Comparison of ENCODE assay signal across 8 cellular contexts in genomic region chr11:62552931-62553838, GRCh38. TPM values are rescaled to one million over a fixed set of nuclear protein-coding genes. Genes with fewer than 3 reads are reported as not detected.
DNase-seq lines count a peak whose midpoint lies in the region; ATAC-seq and TF ChIP-seq lines count a peak whose summit lies in the region.

No MANE protein-coding gene starts in this region.

- H3K4me1 Mint-ChIP-seq in dendritic cell treated with granulocyte-macrophage colony-stimulating factor and Interleukin-4, amounts not matched to agents 40 ng/mL and 50 ng/mL, for 4 days (ENCODE audit: low read depth), result peaks cover 96% of the 10 kb centered on the region

- no peaks in the 10 kb centered on the region for H3K9me3 Mint-ChIP-seq in dendritic cell treated with granulocyte-macrophage colony-stimulating factor and Interleukin-4, amounts not matched to agents 40 ng/mL and 50 ng/mL, for 4 days

- peaks cover 13% of the 10 kb centered on the region for H3K36me3 Mint-ChIP-seq in dendritic cell treated with granulocyte-macrophage colony-stimulating factor and Interleukin-4, amounts not matched to agents 40 ng/mL and 50 ng/mL, for 4 days (ENCODE audit: low read depth)

- peak overlapping the region; percentile 99 for H3K27ac Mint-ChIP-seq in dendritic cell treated with granulocyte-macrophage colony-stimulating factor and Interleukin-4, amounts not matched to agents 40 ng/mL and 50 ng/mL, for 4 days

- peaks cover 10% of the 10 kb centered on the region for H3K27me3 ChIP-seq in HUES64 (ENCODE audit: insufficient read depth, low read length)

- ATAC-seq in HG03469 (IDR thresholded peaks at IDR 0.05; ENCODE audit: unreplicated experiment), result no peak

- H3K27ac ChIP-seq in HUES64 (ENCODE audit: low read depth, low read length) (peak overlapping the region; percentile 68), substantia nigra (ENCODE audit: low read depth, low read length, poor library complexity, severe bottlenecking) (peak overlapping the region; percentile 49)

- H3K4me3 ChIP-seq in HUES64 (ENCODE audit: low read length) (peak overlapping the region; percentile 26), lower leg skin (ENCODE audit: low read depth, poor library complexity, severe bottlenecking) (no peak overlapping the region)

- intact Hi-C loops in dendritic cell treated with granulocyte-macrophage colony-stimulating factor and Interleukin-4, amounts not matched to agents 40 ng/mL and 50 ng/mL, for 4 days (cut with micrococcal nuclease), result loop anchor here (1.0 kb wide), 1 partner anchor 8 kb away; no protein-coding TSS in a partner anchor
- intact Hi-C loops in lower leg skin (cut with DNase I; ENCODE audit: low total_unique reads), result no loop called here

- peaks cover 2% of the 10 kb centered on the region for H3K27me3 Mint-ChIP-seq in dendritic cell treated with granulocyte-macrophage colony-stimulating factor and Interleukin-4, amounts not matched to agents 40 ng/mL and 50 ng/mL, for 4 days

- no peaks in the 10 kb centered on the region for H3K9me3 ChIP-seq in HUES64 (ENCODE audit: insufficient read depth, low read depth, low read length)

- no peak for TF ChIP-seq CTCF in lower leg skin (IDR thresholded peaks at IDR 0.05)

- DNase-seq in AG20443 (ENCODE audit: low spot score) (peak; percentile 86), UCSD-AML1 (lab: John Stamatoyannopoulos, UW; ENCODE audit: unreplicated experiment) (peak; percentile 88), lower leg skin (ENCODE audit: low spot score in 2 of 2) (peak; percentile 91 to 97), substantia nigra (lab: John Stamatoyannopoulos, UW) (peak in 15 of 49 donors; percentile 16 to 61 (median 33)), occipital lobe (lab: John Stamatoyannopoulos, UW) (no peak)

- WGBS in HUES64, result 21% methylated on average over 14 of the region's 16 CpGs
- WGBS in lower leg skin, 2 donors, result 1% methylated on average over 16 of the region's 16 CpGs

- H3K9ac ChIP-seq in HUES64 (ENCODE audit: low read depth, low read length), result peak overlapping the region; percentile 47

- no peak for TF ChIP-seq POLR2A in lower leg skin (IDR thresholded peaks at IDR 0.05)

- peaks cover 47% of the 10 kb centered on the region for H3K4me1 ChIP-seq in HUES64 (ENCODE audit: insufficient read depth, low read length)

- peak overlapping the region; percentile 79 for H3K4me3 Mint-ChIP-seq in dendritic cell treated with granulocyte-macrophage colony-stimulating factor and Interleukin-4, amounts not matched to agents 40 ng/mL and 50 ng/mL, for 4 days

- H3K36me3 ChIP-seq in HUES64 (ENCODE audit: insufficient read depth, low read length), result peaks cover 13% of the 10 kb centered on the region

RNA-seq across cellular contexts. Expression of gene AHNAK, which starts 6.6 kb away (rescaled TPM):
- 3.4 TPM for polyA plus RNA-seq in HUES64 (2013, experiment 1 of 2)
- polyA plus RNA-seq in HUES64 (2013, experiment 2 of 2), result 4.6 TPM
- total RNA-seq in lower leg skin (1,000 to 10,000 TPM; 1,345 to 1,611 (median 1,532) TPM), occipital lobe (18.6 TPM)

RNA-seq across cellular contexts. Expression of gene EEF1G, which starts 20.5 kb away (rescaled TPM):
- polyA plus RNA-seq in HUES64 (2013, experiment 1 of 2), result 1,523 TPM
- polyA plus RNA-seq in HUES64 (2013, experiment 2 of 2), result 1,614 TPM
- total RNA-seq in lower leg skin (1,000 to 10,000 TPM; 2,343 to 3,224 (median 2,571) TPM), occipital lobe (1,633 TPM)

RNA-seq across cellular contexts. Expression of gene TUT1, which starts 38.1 kb away (rescaled TPM):
- 11.8 TPM for polyA plus RNA-seq in HUES64 (2013, experiment 1 of 2)
- 13.8 TPM for polyA plus RNA-seq in HUES64 (2013, experiment 2 of 2)
- total RNA-seq in lower leg skin (10 to 100 TPM; 11.0 to 29.8 (median 15.8) TPM), occipital lobe (4.5 TPM)

RNA-seq across cellular contexts. Expression of gene MTA2, which starts 48.5 kb away (rescaled TPM):
- polyA plus RNA-seq in HUES64 (2013, experiment 1 of 2), result 99.8 TPM
- polyA plus RNA-seq in HUES64 (2013, experiment 2 of 2), result 97.7 TPM
- total RNA-seq in lower leg skin (100 to 1,000 TPM in 2 of 4 donors, 10 to 100 TPM in 2; 91.3 to 139 (median 98.3) TPM), occipital lobe (129 TPM)

RNA-seq across cellular contexts. Expression of gene EML3, which starts 59.4 kb away (rescaled TPM):
- 10.8 TPM for polyA plus RNA-seq in HUES64 (2013, experiment 1 of 2)
- 11.2 TPM for polyA plus RNA-seq in HUES64 (2013, experiment 2 of 2)
- total RNA-seq in lower leg skin (10 to 100 TPM; 39.5 to 61.0 (median 42.9) TPM), occipital lobe (4.5 TPM)

Comparison
In these comparisons a context has a peak if more than half of its experiments do, and no peak if none do; other contexts are left out.
1. RNA of gene AHNAK, which starts 6.6 kb away (total RNA-seq): 1,345 to 1,611 TPM in lower leg skin; 18.6 TPM in occipital lobe (single experiment); every median in the first group is over 10 times any median in the second.